Comparison of ENCODE assay signal across 8 cellular contexts in genomic region chr2:84459028-84459943, GRCh38. TPM values are rescaled to one million over a fixed set of nuclear protein-coding genes. Genes with fewer than 3 reads are reported as not detected.
DNase-seq lines count a peak whose midpoint lies in the region; ATAC-seq and TF ChIP-seq lines count a peak whose summit lies in the region.

Gene SUCLG1, minus strand, starts transcription at chr2:84459280. Its CDS starts 11 bp downstream, at chr2:84459269.

- under 1% methylated on average over 28 of the region's 57 CpGs for WGBS in SK-N-SH (ENCODE audit: low lambda C conversion rate)

- CTCF ChIA-PET in SK-N-SH (lab: Yijun Ruan, JAX): interaction anchor here (0.6 to 1.1 kb wide), 2 partner anchors 34 to 421 kb away, joined by 3 read pairs; no protein-coding TSS in a partner anchor

- H3K9me3 ChIP-seq in SK-N-SH: no peaks in the 10 kb centered on the region

- TF ChIP-seq RAD21 in SK-N-SH (IDR thresholded peaks at IDR 0.05; ENCODE audit: low read length): no peak

- H3K27ac ChIP-seq in SK-N-SH (ENCODE audit: low read depth in 2 of 2, low read length in 1 of 2) (peak within 1 kb of the TSS; percentile 70 to 94), temporal lobe (ENCODE audit: low read depth, low read length) (peak within 1 kb of the TSS; percentile 83)

- no peaks in the 10 kb centered on the region for H3K27me3 ChIP-seq in SK-N-SH (ENCODE audit: insufficient read depth)

- H3K4me2 ChIP-seq in SK-N-SH: peak within 1 kb of the TSS; percentile 79

- no peak for TF ChIP-seq CTCF in SK-N-SH (IDR thresholded peaks at IDR 0.05)

- 0 out of 4 replicates have a peak, but pooled peaks of 1 of the 2 experiments have one; percentile 20 for TF ChIP-seq EP300 in SK-N-SH (IDR thresholded peaks at IDR 0.05; ENCODE audit: borderline replicate concordance in 1 of 2, low read depth in 1 of 2, low read length in 1 of 2)

- H3K9ac ChIP-seq in SK-N-SH: peak within 1 kb of the TSS; percentile 81

- 0 out of 2 replicates have a peak, but pooled peaks cover 3% of the 10 kb centered on the region for H4K20me1 ChIP-seq in SK-N-SH (ENCODE audit: insufficient read depth)

- peaks cover 47% of the 10 kb centered on the region for H3K79me2 ChIP-seq in SK-N-SH (ENCODE audit: insufficient read depth)

- H2AFZ ChIP-seq in SK-N-SH (ENCODE audit: low read depth): peak within 1 kb of the TSS; percentile 71

- H3K36me3 ChIP-seq in SK-N-SH (replicated peaks in 1 of 2; ENCODE audit: control insufficient read depth in 1 of 2, insufficient read depth in 2 of 2, low read length in 1 of 2): no peaks in the 10 kb centered on the region

- H3K4me1 ChIP-seq in SK-N-SH (ENCODE audit: control insufficient read depth in 1 of 2, insufficient read depth in 2 of 2, low read depth in 1 of 2, low read length in 1 of 2): peaks cover 7 to 17% of the 10 kb centered on the region in 2 experiments; a peak in 3 of 4 replicates

- no peaks in the 10 kb centered on the region for H3K9me2 ChIP-seq in SK-N-SH

- POLR2A ChIA-PET in SK-N-SH (lab: Yijun Ruan, JAX): interaction anchor here (0.6 kb wide), 1 partner anchor 446 kb away, joined by 3 read pairs; the partner anchor contains the start of gene TMSB10

- DNase-seq in GM04504 (ENCODE audit: low read depth): peak; percentile 65
- peak; percentile 59 for DNase-seq in NCI-H1048 (lab: John Stamatoyannopoulos, UW)
- DNase-seq in SK-N-SH: peak; percentile 91
- peak; percentile 87 for DNase-seq in activated naive CD4-positive, alpha-beta T cell treated with anti-CD3 and anti-CD28 coated beads, Interleukin-2, amount 50 U/mL, for 16 hours
- peak; percentile 88 for DNase-seq in globus pallidus (ENCODE audit: low spot score)
- DNase-seq in occipital lobe (lab: John Stamatoyannopoulos, UW): peak; percentile 86

- peak within 1 kb of the TSS; percentile 80 to 98 for H3K4me3 ChIP-seq in SK-N-SH (ENCODE audit: low read depth in 2 of 2, low read length in 1 of 2)

- H3F3A ChIP-seq in SK-N-SH (replicated peaks; ENCODE audit: insufficient read depth): no peaks in the 10 kb centered on the region

- ATAC-seq in HG02571 (IDR thresholded peaks at IDR 0.05; ENCODE audit: unreplicated experiment): peak; percentile 94

TF ChIP-seq in SK-N-SH, 30 proteins besides CTCF, POLR2A, EP300 and RAD21 (continues in another document):
- TF ChIP-seq TAF1 (IDR thresholded peaks at IDR 0.05; ENCODE audit: borderline replicate concordance, low read depth, low read length) (no peak; the same call in 1 of the 2 replicates), RFX5 (IDR thresholded peaks at IDR 0.05; ENCODE audit: low read length) (no peak), NRF1 (IDR thresholded peaks at IDR 0.05; ENCODE audit: low read depth, low read length) (no peak), FOSL2 (IDR thresholded peaks at IDR 0.05; ENCODE audit: borderline replicate concordance, low read depth) (no peak), YY1 (IDR thresholded peaks at IDR 0.05; ENCODE audit: low read depth) (peak; percentile 61; the same call in 1 of the 2 replicates), TEAD4 (IDR thresholded peaks at IDR 0.05; ENCODE audit: borderline replicate concordance, insufficient read depth) (no peak), GABPA (IDR thresholded peaks at IDR 0.05; ENCODE audit: low read depth) (0 out of 2 replicates have a peak, but pooled peaks have one; percentile 13), RXRA (IDR thresholded peaks at IDR 0.05; ENCODE audit: borderline replicate concordance, low read depth) (no peak), POLR2AphosphoS5 (IDR thresholded peaks at IDR 0.05; ENCODE audit: low read depth, low read length) (peak; percentile 37; the same call in 1 of the 2 replicates), RCOR1 (IDR thresholded peaks at IDR 0.05; ENCODE audit: low read length) (no peak), MAX (IDR thresholded peaks at IDR 0.05; ENCODE audit: low read depth) (peak; percentile 86), TCF12 (IDR thresholded peaks at IDR 0.05) (peak; percentile 33), ZBTB33 (IDR thresholded peaks at IDR 0.05; ENCODE audit: borderline replicate concordance, low read depth) (peak; percentile 94), MEF2A (IDR thresholded peaks at IDR 0.05; ENCODE audit: borderline replicate concordance, low read depth) (no peak), NFIC (IDR thresholded peaks at IDR 0.05; ENCODE audit: borderline replicate concordance) (no peak), PBX3 (IDR thresholded peaks at IDR 0.05) (no peak), GATA2 (CRISPR knock-in tag; IDR thresholded peaks at IDR 0.05) (no peak), EZH2phosphoT487 (IDR thresholded peaks at IDR 0.05; ENCODE audit: borderline replicate concordance, low read depth) (no peak), ELF1 (IDR thresholded peaks at IDR 0.05) (peak; percentile 56; the same call in 1 of the 2 replicates), FOXM1 (IDR thresholded peaks at IDR 0.05; ENCODE audit: low read depth) (no peak), MXI1 (IDR thresholded peaks at IDR 0.05; ENCODE audit: low read depth, low read length) (peak; percentile 88), CHD2 (IDR thresholded peaks at IDR 0.05; ENCODE audit: low read length, partially characterized antibody) (peak; percentile 98)
- TF ChIP-seq, protein P1, sequence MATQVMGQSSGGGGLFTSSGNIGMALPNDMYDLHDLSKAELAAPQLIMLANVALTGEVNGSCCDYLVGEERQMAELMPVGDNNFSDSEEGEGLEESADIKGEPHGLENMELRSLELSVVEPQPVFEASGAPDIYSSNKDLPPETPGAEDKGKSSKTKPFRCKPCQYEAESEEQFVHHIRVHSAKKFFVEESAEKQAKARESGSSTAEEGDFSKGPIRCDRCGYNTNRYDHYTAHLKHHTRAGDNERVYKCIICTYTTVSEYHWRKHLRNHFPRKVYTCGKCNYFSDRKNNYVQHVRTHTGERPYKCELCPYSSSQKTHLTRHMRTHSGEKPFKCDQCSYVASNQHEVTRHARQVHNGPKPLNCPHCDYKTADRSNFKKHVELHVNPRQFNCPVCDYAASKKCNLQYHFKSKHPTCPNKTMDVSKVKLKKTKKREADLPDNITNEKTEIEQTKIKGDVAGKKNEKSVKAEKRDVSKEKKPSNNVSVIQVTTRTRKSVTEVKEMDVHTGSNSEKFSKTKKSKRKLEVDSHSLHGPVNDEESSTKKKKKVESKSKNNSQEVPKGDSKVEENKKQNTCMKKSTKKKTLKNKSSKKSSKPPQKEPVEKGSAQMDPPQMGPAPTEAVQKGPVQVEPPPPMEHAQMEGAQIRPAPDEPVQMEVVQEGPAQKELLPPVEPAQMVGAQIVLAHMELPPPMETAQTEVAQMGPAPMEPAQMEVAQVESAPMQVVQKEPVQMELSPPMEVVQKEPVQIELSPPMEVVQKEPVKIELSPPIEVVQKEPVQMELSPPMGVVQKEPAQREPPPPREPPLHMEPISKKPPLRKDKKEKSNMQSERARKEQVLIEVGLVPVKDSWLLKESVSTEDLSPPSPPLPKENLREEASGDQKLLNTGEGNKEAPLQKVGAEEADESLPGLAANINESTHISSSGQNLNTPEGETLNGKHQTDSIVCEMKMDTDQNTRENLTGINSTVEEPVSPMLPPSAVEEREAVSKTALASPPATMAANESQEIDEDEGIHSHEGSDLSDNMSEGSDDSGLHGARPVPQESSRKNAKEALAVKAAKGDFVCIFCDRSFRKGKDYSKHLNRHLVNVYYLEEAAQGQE (IDR thresholded peaks at IDR 0.05; ENCODE audit: low read depth, low read length): no peak
- TF ChIP-seq, protein P2, sequence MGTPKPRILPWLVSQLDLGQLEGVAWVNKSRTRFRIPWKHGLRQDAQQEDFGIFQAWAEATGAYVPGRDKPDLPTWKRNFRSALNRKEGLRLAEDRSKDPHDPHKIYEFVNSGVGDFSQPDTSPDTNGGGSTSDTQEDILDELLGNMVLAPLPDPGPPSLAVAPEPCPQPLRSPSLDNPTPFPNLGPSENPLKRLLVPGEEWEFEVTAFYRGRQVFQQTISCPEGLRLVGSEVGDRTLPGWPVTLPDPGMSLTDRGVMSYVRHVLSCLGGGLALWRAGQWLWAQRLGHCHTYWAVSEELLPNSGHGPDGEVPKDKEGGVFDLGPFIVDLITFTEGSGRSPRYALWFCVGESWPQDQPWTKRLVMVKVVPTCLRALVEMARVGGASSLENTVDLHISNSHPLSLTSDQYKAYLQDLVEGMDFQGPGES (IDR thresholded peaks at IDR 0.05; ENCODE audit: low read depth, low read length): 0 out of 2 replicates have a peak, but pooled peaks have one; percentile 1

RNA-seq across cellular contexts. Expression of gene SUCLG1, which starts in this region (rescaled TPM):
- polyA plus RNA-seq in SK-N-SH (2012; rRNA removed): 32.7 and 39.7 TPM in 2 replicates
- 38.1 and 44.1 TPM in 2 replicates for polyA plus RNA-seq in SK-N-SH (2012; cell fraction: cytosol; rRNA removed)
- polyA plus RNA-seq in SK-N-SH (2012; cell fraction: nucleus; rRNA removed): 27.5 and 31.6 TPM in 2 replicates
- total RNA-seq in occipital lobe: 105 TPM
- total RNA-seq in temporal lobe: 46.5 TPM

Comparison
In these comparisons a context has a peak if more than half of its experiments do, and no peak if none do; other contexts are left out.
1. Peak in every context shown above with its lines: DNase-seq, ATAC-seq, H3K4me3 ChIP-seq and H3K27ac ChIP-seq.